In genomic region chr17:21317821-21318220, GRCh38 we compare ENCODE assay signal across 5 cellular contexts. TPM values are rescaled to one million over a fixed set of nuclear protein-coding genes. Genes with fewer than 3 reads are reported as not detected.
"Had no signal": no experiment of that assay in that cellular context is flagged by ENCODE, and none has a peak within 500 bp of the region (broad histone marks: within the 10 kb centered on the region; RNA-seq: fewer than 3 reads in every experiment).

No MANE protein-coding gene starts in this region.

RNA-seq across cellular contexts. Expression of gene KCNJ12, which starts 58.3 kb away (rescaled TPM):
- total RNA-seq: activated CD4-positive, alpha-beta memory T cell treated with anti-CD3 and anti-CD28 coated beads for 36 hours; activated CD4-positive, alpha-beta T cell treated with anti-CD3 and anti-CD28 coated beads, Interleukin-2, amount 10 ng/mL, durations not matched to agents 24 days and 14 days; activated CD8-positive, alpha-beta memory T cell treated with anti-CD3 and anti-CD28 coated beads for 36 hours; lung microvascular endothelial cell had no signal
- polyA plus RNA-seq: naive thymus-derived CD4-positive, alpha-beta T cell had no signal
